ENCODE assay signal across 26 cellular contexts in genomic region chr1:64754166-64754565, GRCh38. TPM values are rescaled to one million over a fixed set of nuclear protein-coding genes. Genes with fewer than 3 reads are reported as not detected.
DNase-seq lines count a peak whose midpoint lies in the region; ATAC-seq and TF ChIP-seq lines count a peak whose summit lies in the region.
"Had no signal": no experiment of that assay in that cellular context is flagged by ENCODE, and none has a peak within 500 bp of the region (broad histone marks: within the 10 kb centered on the region; RNA-seq: fewer than 3 reads in every experiment).

No MANE protein-coding gene starts in this region.

- intact Hi-C loops in mucosa of descending colon (cut with DNase I, micrococcal nuclease): no loop called here

- peak overlapping the region in 3 of 4 donors; percentile 37 to 74 (median 65) for H3K27ac ChIP-seq in Peyer's patch
- H3K27ac ChIP-seq: BLaER1, GM23248, SJCRH30 had no signal

- no peak for TF ChIP-seq POLR2A in Peyer's patch (IDR thresholded peaks at IDR 0.05)

- TF ChIP-seq CTCF in Peyer's patch (IDR thresholded peaks at IDR 0.05) (no peak), mucosa of descending colon (IDR thresholded peaks at IDR 0.05) (no peak), type B pancreatic cell (conservative IDR thresholded peaks at IDR 0.05) (no peak), BE2C (IDR thresholded peaks at IDR 0.05; ENCODE audit: low read depth, low read length) (no peak)

- no peaks in the 10 kb centered on the region for H3K36me3 ChIP-seq in Peyer's patch
- no peaks in the 10 kb centered on the region for H3K36me3 ChIP-seq in mucosa of descending colon (ENCODE audit: low read depth)
- no peaks in the 10 kb centered on the region for H3K36me3 ChIP-seq in BE2C
- H3K36me3 ChIP-seq: MG63 had no signal

- peak; percentile 26 for DNase-seq in NCI-H2029 treated with DMSO at 0.1 percent for 48 hours (lab: John Stamatoyannopoulos, UW)
- DNase-seq in NCI-H2029 (lab: John Stamatoyannopoulos, UW): no peak
- no peak for DNase-seq in Peyer's patch
- DNase-seq in mucosa of descending colon: no peak
- no peak for DNase-seq in type B pancreatic cell (ENCODE audit: extremely low spot score, unreplicated experiment)
- DNase-seq in BE2C: no peak
- DNase-seq: 8988T; ACHN; CD4-positive, CD25-positive, alpha-beta regulatory T cell; DMS153; GM23248; H7; MG63; NCI-H1105 treated with DMSO at 0.1 percent for 48 hours; NCI-H146; NCI-H1930; NCI-H2171 treated with DMSO at 0.1 percent for 48 hours; NCI-H345; NCI-H510A treated with DMSO at 0.1 percent for 48 hours; NCI-H774; PC-3; SJCRH30 had no signal

- H3K27me3 ChIP-seq in Peyer's patch: no peaks in the 10 kb centered on the region
- H3K27me3 ChIP-seq in BE2C: no peaks in the 10 kb centered on the region
- H3K27me3 ChIP-seq: BLaER1, MG63, SJCRH30 had no signal

- peaks cover 23% of the 10 kb centered on the region for H3K36me3 Mint-ChIP-seq in type B pancreatic cell
- H3K36me3 Mint-ChIP-seq: CD4-positive, CD25-positive, alpha-beta regulatory T cell had no signal

- H3K27me3 Mint-ChIP-seq in type B pancreatic cell: no peaks in the 10 kb centered on the region

- no peak overlapping the region for H3K4me3 Mint-ChIP-seq in type B pancreatic cell
- H3K4me3 Mint-ChIP-seq: CD4-positive, CD25-positive, alpha-beta regulatory T cell had no signal

- H3K9me3 ChIP-seq in Peyer's patch: no peaks in the 10 kb centered on the region
- H3K9me3 ChIP-seq in mucosa of descending colon: no peaks in the 10 kb centered on the region
- no peaks in the 10 kb centered on the region for H3K9me3 ChIP-seq in BE2C
- H3K9me3 ChIP-seq: MG63, SJCRH30 had no signal

- H3K9me3 Mint-ChIP-seq in type B pancreatic cell: peaks cover 4% of the 10 kb centered on the region

- peaks cover 22% of the 10 kb centered on the region for H3K4me1 Mint-ChIP-seq in type B pancreatic cell (ENCODE audit: unreplicated experiment)
- H3K4me1 Mint-ChIP-seq: CD4-positive, CD25-positive, alpha-beta regulatory T cell had no signal

- H3K4me1 ChIP-seq in Peyer's patch (peaks cover 0 to 25% (median 0%) of the 10 kb centered on the region in 4 donors), mucosa of descending colon (ENCODE audit: low read depth) (peaks cover 31% of the 10 kb centered on the region), BE2C (no peaks in the 10 kb centered on the region)
- H3K4me1 ChIP-seq: BLaER1, SJCRH30 had no signal

- ATAC-seq in mucosa of descending colon: peak; percentile 72
- ATAC-seq in HG02970 (IDR thresholded peaks at IDR 0.05; ENCODE audit: low FRiP score, unreplicated experiment): no peak
- ATAC-seq: K562, PC-3, Right ventricle myocardium inferior had no signal

- peak overlapping the region; percentile 10 for H3K27ac Mint-ChIP-seq in type B pancreatic cell

- H3K4me3 ChIP-seq in Peyer's patch (no peak overlapping the region), mucosa of descending colon (no peak overlapping the region), BE2C (ENCODE audit: low read depth, low read length) (no peak overlapping the region)
- H3K4me3 ChIP-seq: BLaER1, GM23248, K562, MG63, SJCRH30 had no signal

RNA-seq across cellular contexts. Expression of gene RAVER2, which starts 9.3 kb away (rescaled TPM):
- 10 to 100 TPM; 26.4 to 51.5 (median 45.0) TPM for total RNA-seq in Peyer's patch
- 10 to 100 TPM; 35.9 to 81.0 (median 46.3) TPM for total RNA-seq in mucosa of descending colon
- total RNA-seq in type B pancreatic cell (ENCODE audit: low replicate concordance): 26.5 and 28.0 TPM in 2 replicates
- polyA plus RNA-seq in BE2C (2012; ENCODE audit: insufficient read depth, insufficient read length, low read depth): 4.4 TPM
